ENCODE assay signal across 20 cellular contexts in the genomic region with DNA sequence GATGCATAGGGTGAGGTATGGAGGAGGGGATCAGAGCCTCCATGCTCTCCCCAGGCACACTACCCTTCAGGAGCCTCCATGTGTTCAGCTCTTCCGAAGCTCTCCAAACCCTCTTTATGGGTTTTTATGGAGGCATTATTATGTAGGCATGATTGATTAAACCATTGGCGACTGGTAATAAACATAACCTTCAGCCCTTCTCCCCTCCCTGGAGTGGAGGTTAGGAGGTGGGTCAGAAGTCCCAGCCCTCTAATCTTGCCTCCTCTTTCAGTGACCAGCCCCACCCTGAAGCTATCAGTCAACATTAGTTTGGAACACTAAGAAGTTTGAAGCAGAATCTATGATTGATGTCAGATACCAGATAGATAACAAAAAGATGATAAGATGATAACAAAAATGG. TPM values are rescaled to one million over a fixed set of nuclear protein-coding genes. Genes with fewer than 3 reads are reported as not detected.
DNase-seq lines count a peak whose midpoint lies in the region; TF ChIP-seq lines count a peak whose summit lies in the region.
"Had no signal": no experiment of that assay in that cellular context is flagged by ENCODE, and none has a peak within 500 bp of the region (broad histone marks: within the 10 kb centered on the region; RNA-seq: fewer than 3 reads in every experiment).

No MANE protein-coding gene starts in this region.

- DNase-seq in CD4-positive, alpha-beta memory T cell = no peak
- peak; percentile 17 for DNase-seq in HuH-7 (ENCODE audit: low spot score)
- DNase-seq in endodermal cell = no peak
- DNase-seq in progenitor cell of endocrine pancreas (ENCODE audit: low spot score, unreplicated experiment) = no peak
- DNase-seq in activated T-helper 2 cell treated with anti-CD3 and anti-CD28 coated beads, Interferon-gamma antibody, Interleukin-2, Interleukin-4, amounts not matched to agents 10 μg/mL and 5 μg/mL and 100 μg/mL, durations not matched to agents 14 hours and 24 hours and 36 hours (ENCODE audit: low spot score) = no peak
- no peak for DNase-seq in activated effector memory CD4-positive, alpha-beta T cell treated with anti-CD3 and anti-CD28 coated beads, Interleukin-2, amount 50 U/mL, for 16 hours
- no peak for DNase-seq in NCI-H2171 treated with DMSO at 0.1 percent for 48 hours (lab: John Stamatoyannopoulos, UW)
- no peak for DNase-seq in germinal center (ENCODE audit: low spot score)
- DNase-seq: C1 segment of cervical spinal cord, DMS53, GM23248, Kasumi-1, NCI-H1092 treated with DMSO at 0.1 percent for 48 hours, NCI-H1436 treated with DMSO at 0.1 percent for 48 hours, NCI-H187 treated with DMSO at 0.1 percent for 48 hours, NCI-H524, NCI-H774, PC-3, SJCRH30 had no signal

- no peak overlapping the region for H3K4me3 ChIP-seq in CD4-positive, alpha-beta memory T cell (ENCODE audit: low read length in 2 of 2)
- H3K4me3 ChIP-seq in endodermal cell (ENCODE audit: low read length) = peak overlapping the region; percentile 23
- H3K4me3 ChIP-seq: GM23248, SJCRH30 had no signal

- intact Hi-C loops in CD4-positive, alpha-beta memory T cell (cut with micrococcal nuclease) = no loop called here
- intact Hi-C loops in activated T-helper 2 cell treated with anti-CD3 and anti-CD28 coated beads, Interferon-gamma antibody, Interleukin-2, Interleukin-4, amounts not matched to agents 10 μg/mL and 5 μg/mL and 100 μg/mL, durations not matched to agents 14 hours and 24 hours and 36 hours (cut with micrococcal nuclease) = no loop called here

- H3K27me3 Mint-ChIP-seq in CD4-positive, alpha-beta memory T cell = no peaks in the 10 kb centered on the region
- H3K27me3 Mint-ChIP-seq in endodermal cell (ENCODE audit: insufficient read depth) (no peaks in the 10 kb centered on the region), progenitor cell of endocrine pancreas (no peaks in the 10 kb centered on the region)
- H3K27me3 Mint-ChIP-seq in activated T-helper 2 cell treated with anti-CD3 and anti-CD28 coated beads, Interferon-gamma antibody, Interleukin-2, Interleukin-4, amounts not matched to agents 10 μg/mL and 5 μg/mL and 100 μg/mL, durations not matched to agents 14 hours and 24 hours and 36 hours (ENCODE audit: low read depth) = no peaks in the 10 kb centered on the region

- H3K27ac Mint-ChIP-seq in CD4-positive, alpha-beta memory T cell = peak overlapping the region in 4 of 7 donors; percentile 2 to 46 (median 16)
- H3K27ac Mint-ChIP-seq in endodermal cell (peak overlapping the region; percentile 14), progenitor cell of endocrine pancreas (peak overlapping the region; percentile 11)
- H3K27ac Mint-ChIP-seq in activated T-helper 2 cell treated with anti-CD3 and anti-CD28 coated beads, Interferon-gamma antibody, Interleukin-2, Interleukin-4, amounts not matched to agents 10 μg/mL and 5 μg/mL and 100 μg/mL, durations not matched to agents 14 hours and 24 hours and 36 hours = no peak overlapping the region

- H3K27me3 ChIP-seq in CD4-positive, alpha-beta memory T cell (ENCODE audit: insufficient read depth, low read length) = no peaks in the 10 kb centered on the region
- H3K27me3 ChIP-seq in endodermal cell (ENCODE audit: control insufficient read depth, insufficient read depth, low read length, poor library complexity, severe bottlenecking) = no peaks in the 10 kb centered on the region
- H3K27me3 ChIP-seq: SJCRH30 had no signal

- POLR2A ChIA-PET in CD4-positive, alpha-beta memory T cell (lab: Charles Lee; ENCODE audit: partially characterized antibody) = no interaction called here

- peaks cover 48 to 49% of the 10 kb centered on the region in 2 donors for H3K36me3 Mint-ChIP-seq in CD4-positive, alpha-beta memory T cell
- H3K36me3 Mint-ChIP-seq in endodermal cell (ENCODE audit: low read depth) (peaks cover 22% of the 10 kb centered on the region), progenitor cell of endocrine pancreas (ENCODE audit: insufficient read depth) (peaks cover 24% of the 10 kb centered on the region)
- H3K36me3 Mint-ChIP-seq in activated T-helper 2 cell treated with anti-CD3 and anti-CD28 coated beads, Interferon-gamma antibody, Interleukin-2, Interleukin-4, amounts not matched to agents 10 μg/mL and 5 μg/mL and 100 μg/mL, durations not matched to agents 14 hours and 24 hours and 36 hours (ENCODE audit: low read depth) = peaks cover 69% of the 10 kb centered on the region

- H3K9ac ChIP-seq in endodermal cell (ENCODE audit: extremely low read depth, low read length, poor library complexity, severe bottlenecking) = no peak overlapping the region
- H3K9ac ChIP-seq: GM23248 had no signal

- TF ChIP-seq CTCF in endodermal cell (conservative IDR thresholded peaks at IDR 0.05) (no peak), progenitor cell of endocrine pancreas (IDR thresholded peaks at IDR 0.05; ENCODE audit: unreplicated experiment) (no peak)

- WGBS in endodermal cell (ENCODE audit: insufficient coverage in 1 of 2, insufficient read length in 1 of 2), 2 experiments = 90% methylated on average over 2 of the region's 2 CpGs; no CpG with 5 or more reads in 1 of the 2 experiments

- H3K4me1 ChIP-seq in CD4-positive, alpha-beta memory T cell (ENCODE audit: insufficient read depth, low read length) = peaks cover 15% of the 10 kb centered on the region
- H3K4me1 ChIP-seq in endodermal cell (ENCODE audit: control insufficient read depth, insufficient read depth, low read length) = no peaks in the 10 kb centered on the region
- H3K4me1 ChIP-seq: SJCRH30 had no signal

- no peaks in the 10 kb centered on the region for H3K36me3 ChIP-seq in CD4-positive, alpha-beta memory T cell (ENCODE audit: insufficient read depth, low read length)
- peaks cover 31% of the 10 kb centered on the region for H3K36me3 ChIP-seq in endodermal cell (ENCODE audit: control insufficient read depth, insufficient read depth, low read length)

- peaks cover 24 to 44% (median 30%) of the 10 kb centered on the region in 4 donors for H3K4me1 Mint-ChIP-seq in CD4-positive, alpha-beta memory T cell
- H3K4me1 Mint-ChIP-seq in endodermal cell (peaks cover 13% of the 10 kb centered on the region), progenitor cell of endocrine pancreas (ENCODE audit: low read depth) (peaks cover 16% of the 10 kb centered on the region)
- H3K4me1 Mint-ChIP-seq in activated T-helper 2 cell treated with anti-CD3 and anti-CD28 coated beads, Interferon-gamma antibody, Interleukin-2, Interleukin-4, amounts not matched to agents 10 μg/mL and 5 μg/mL and 100 μg/mL, durations not matched to agents 14 hours and 24 hours and 36 hours (ENCODE audit: low read depth) = peaks cover 9% of the 10 kb centered on the region

- H3K4me3 Mint-ChIP-seq in CD4-positive, alpha-beta memory T cell = peak overlapping the region in 1 of 8 donors; percentile 31
- H3K4me3 Mint-ChIP-seq in endodermal cell = no peak overlapping the region
- H3K4me3 Mint-ChIP-seq in progenitor cell of endocrine pancreas (ENCODE audit: low read depth) = no peak overlapping the region
- H3K4me3 Mint-ChIP-seq in activated T-helper 2 cell treated with anti-CD3 and anti-CD28 coated beads, Interferon-gamma antibody, Interleukin-2, Interleukin-4, amounts not matched to agents 10 μg/mL and 5 μg/mL and 100 μg/mL, durations not matched to agents 14 hours and 24 hours and 36 hours (ENCODE audit: low read depth) = no peak overlapping the region

- H3K9me3 Mint-ChIP-seq in CD4-positive, alpha-beta memory T cell = peaks cover 0 to 5% (median 1%) of the 10 kb centered on the region in 8 donors
- no peaks in the 10 kb centered on the region for H3K9me3 Mint-ChIP-seq in endodermal cell
- peaks cover 5% of the 10 kb centered on the region for H3K9me3 Mint-ChIP-seq in progenitor cell of endocrine pancreas (ENCODE audit: low read depth)
- peaks cover 10% of the 10 kb centered on the region for H3K9me3 Mint-ChIP-seq in activated T-helper 2 cell treated with anti-CD3 and anti-CD28 coated beads, Interferon-gamma antibody, Interleukin-2, Interleukin-4, amounts not matched to agents 10 μg/mL and 5 μg/mL and 100 μg/mL, durations not matched to agents 14 hours and 24 hours and 36 hours

- no peaks in the 10 kb centered on the region for H3K9me3 ChIP-seq in CD4-positive, alpha-beta memory T cell (ENCODE audit: control insufficient read depth in 1 of 2, low read length in 2 of 2)
- H3K9me3 ChIP-seq in endodermal cell (ENCODE audit: control insufficient read depth, low read length) = no peaks in the 10 kb centered on the region
- H3K9me3 ChIP-seq: SJCRH30 had no signal

- CTCF ChIA-PET in CD4-positive, alpha-beta memory T cell (lab: Charles Lee; ENCODE audit: partially characterized antibody) = no interaction called here

- H3K27ac ChIP-seq in CD4-positive, alpha-beta memory T cell (ENCODE audit: low read depth, low read length) = no peak overlapping the region
- H3K27ac ChIP-seq in endodermal cell (ENCODE audit: low read depth, low read length) = no peak overlapping the region
- H3K27ac ChIP-seq: GM23248, HL-60, SJCRH30 had no signal

RNA-seq across cellular contexts. Expression of a gene that starts 23.3 kb away (rescaled TPM):
- 100 to 1,000 TPM; 112 to 116 TPM for total RNA-seq in CD4-positive, alpha-beta memory T cell
- 100 to 1,000 TPM; 170 to 307 TPM for polyA plus RNA-seq in CD4-positive, alpha-beta memory T cell
- total RNA-seq in endodermal cell (100 to 1,000 TPM; 127 to 133 TPM), progenitor cell of endocrine pancreas (151 and 174 TPM in 2 replicates)
- polyA plus RNA-seq in endodermal cell (2013, experiment 1 of 2) = 88.2 TPM
- 92.9 TPM for polyA plus RNA-seq in endodermal cell (2013, experiment 2 of 2)
- 128 and 147 TPM in 2 replicates for total RNA-seq in activated T-helper 2 cell treated with anti-CD3 and anti-CD28 coated beads, Interferon-gamma antibody, Interleukin-2, Interleukin-4, amounts not matched to agents 10 μg/mL and 5 μg/mL and 100 μg/mL, durations not matched to agents 14 hours and 24 hours and 36 hours
